ENCODE assay signal across 5 cellular contexts in the genomic region with DNA sequence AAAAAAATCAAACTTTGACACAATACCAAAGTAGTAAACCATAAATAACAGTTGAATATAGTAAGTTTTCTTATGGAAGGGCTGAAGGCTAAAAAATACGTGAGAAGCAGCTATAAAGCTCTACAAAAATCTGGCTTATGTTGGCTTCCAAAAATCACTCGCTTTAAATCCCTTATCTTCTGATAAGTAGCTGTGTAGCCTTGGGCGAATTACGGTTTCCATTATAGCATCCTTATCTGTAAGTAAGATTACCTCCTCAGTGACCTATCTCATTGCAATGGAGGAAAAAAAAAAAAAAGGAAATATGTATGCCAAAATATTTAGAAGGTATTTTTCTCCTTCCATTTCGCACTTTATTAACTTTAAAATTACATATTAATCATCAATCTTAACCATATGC.
"Had no signal": no experiment of that assay in that cellular context is flagged by ENCODE, and none has a peak within 500 bp of the region (broad histone marks: within the 10 kb centered on the region; RNA-seq: fewer than 3 reads in every experiment).

No MANE protein-coding gene starts in this region.

- DNase-seq: H9, HCEC 1CT had no signal

- H3K27ac ChIP-seq: HL-60 had no signal

- H3K4me3 ChIP-seq: GM23338 had no signal

- ATAC-seq: GM23338, HepG2 had no signal

- H3K4me2 ChIP-seq: GM23338 had no signal

- H2AFZ ChIP-seq: GM23338 had no signal
